ENCODE assay signal across 6 cellular contexts in genomic region chr7:125264174-125264856, GRCh38.
DNase-seq lines count a peak whose midpoint lies in the region; TF ChIP-seq lines count a peak whose summit lies in the region.
"Not testable (repeated sequence)": the region's sequence is repeated elsewhere in the genome, so short reads cannot be mapped to it uniquely, and the experiment has no call there.

No MANE protein-coding gene starts in this region.

- not testable (repeated sequence) for H3T11ph ChIP-seq in H9 (ENCODE audit: low read length)

- peak overlapping the region in 1 of 2 experiments; percentile 76; a peak in 2 of 5 replicates for H3K4me3 Mint-ChIP-seq in H9
- peak overlapping the region; percentile 87 for H3K4me3 Mint-ChIP-seq in endodermal cell

- H3K27ac ChIP-seq in H9 (ENCODE audit: insufficient read length, low read depth, low read length) (peak overlapping the region; percentile 68), HUES64 (ENCODE audit: low read depth, low read length) (peak overlapping the region; percentile 34; the same call in 1 of the 2 replicates)
- H3K27ac ChIP-seq in endodermal cell (ENCODE audit: low read depth, low read length), result not testable (repeated sequence)

- H3K4ac ChIP-seq in H9 (ENCODE audit: low read depth, low read length), result not testable (repeated sequence)

- H3K27ac Mint-ChIP-seq in H9 (peak overlapping the region in 2 of 3 experiments; percentile 5 to 45; a peak in 2 of 7 replicates), endodermal cell (peak overlapping the region; percentile 97)

- not testable (repeated sequence) for H4K5ac ChIP-seq in H9 (ENCODE audit: insufficient read length, low read depth, low read length)

- H3K18ac ChIP-seq in H9 (ENCODE audit: insufficient read length, low read depth, low read length), result not testable (repeated sequence)

- H3K23ac ChIP-seq in H9 (ENCODE audit: insufficient read length, low read depth, low read length), result not testable (repeated sequence)

- H3K4me3 ChIP-seq in HUES64 (ENCODE audit: low read length) (peak overlapping the region; percentile 58), endodermal cell (ENCODE audit: low read length) (peak overlapping the region; percentile 76), iPS-15b (ENCODE audit: low read depth, low read length) (peak overlapping the region; percentile 58)

- not testable (repeated sequence) for H2BK12ac ChIP-seq in H9 (ENCODE audit: insufficient read length, low read depth, low read length)

- H2BK15ac ChIP-seq in H9 (ENCODE audit: low read depth, low read length), result not testable (repeated sequence)

- not testable (repeated sequence) for H4K91ac ChIP-seq in H9 (ENCODE audit: insufficient read length, low read depth, low read length)

- H4K8ac ChIP-seq in H9 (replicated peaks; ENCODE audit: insufficient read length, low read depth, low read length), result not testable (repeated sequence)

- H3K4me1 Mint-ChIP-seq in H9, result peaks cover 4 to 53% of the 10 kb centered on the region in 2 experiments; a peak in 2 of 4 replicates
- peaks cover 45% of the 10 kb centered on the region for H3K4me1 Mint-ChIP-seq in endodermal cell

- H3K27me3 Mint-ChIP-seq in H9 (ENCODE audit: low read depth); endodermal cell (ENCODE audit: insufficient read depth): not testable (repeated sequence)

- not testable (repeated sequence) for H2BK20ac ChIP-seq in H9 (ENCODE audit: low read depth, low read length, poor library complexity, severe bottlenecking)

- H3K23me2 ChIP-seq in H9 (ENCODE audit: insufficient read length, low read depth, low read length, poor library complexity, severe bottlenecking), result not testable (repeated sequence)

- no CpG with 5 or more reads among the region's 13 CpGs for WGBS in H9 (ENCODE audit: extremely low coverage, insufficient read length, low lambda C conversion rate)
- 21% methylated on average over 13 of the region's 13 CpGs for WGBS in HUES64
- WGBS in endodermal cell (ENCODE audit: insufficient coverage in 1 of 2, insufficient read length in 1 of 2), 2 experiments, result 69 to 87% methylated on average over 5 to 13 of the region's 13 CpGs

- H2BK120ac ChIP-seq in H9 (ENCODE audit: low read depth, low read length, poor library complexity, severe bottlenecking), result not testable (repeated sequence)

- DNase-seq in H9, result peak; percentile 80
- peak; percentile 86 for DNase-seq in endodermal cell
- peak; percentile 54 for DNase-seq in iPS-NIHi7 (ENCODE audit: extremely low spot score)

- TF ChIP-seq CTCF in H9 (conservative IDR thresholded peaks at IDR 0.05); endodermal cell (conservative IDR thresholded peaks at IDR 0.05): not testable (repeated sequence)

- not testable (repeated sequence) for H3K79me2 ChIP-seq in H9 (ENCODE audit: insufficient read depth, low read length)

- not testable (repeated sequence) for H3K9me3 ChIP-seq in ES-I3 (ENCODE audit: control insufficient read depth, insufficient read depth, low read length); H9 (ENCODE audit: control insufficient read depth, low read depth, low read length); HUES64 (ENCODE audit: insufficient read depth, low read depth, low read length); endodermal cell (ENCODE audit: control insufficient read depth, low read length); iPS-15b (ENCODE audit: control insufficient read depth, insufficient read depth, low read length)

- H2AFZ ChIP-seq in H9 (ENCODE audit: low read length), result not testable (repeated sequence)

- H3K4me1 ChIP-seq in ES-I3 (ENCODE audit: insufficient read depth, low read length), result peaks cover 25% of the 10 kb centered on the region
- H3K4me1 ChIP-seq in H9 (ENCODE audit: insufficient read depth, low read length); endodermal cell (ENCODE audit: control insufficient read depth, insufficient read depth, low read length); iPS-15b (ENCODE audit: control insufficient read depth, insufficient read depth, low read length): not testable (repeated sequence)
- H3K4me1 ChIP-seq in HUES64 (ENCODE audit: insufficient read depth, low read length), result peaks cover 17% of the 10 kb centered on the region

- H3K56ac ChIP-seq in H9 (ENCODE audit: insufficient read length, low read depth, low read length), result not testable (repeated sequence)

- not testable (repeated sequence) for H3K79me1 ChIP-seq in H9 (ENCODE audit: insufficient read depth, low read depth, low read length, poor library complexity, severe bottlenecking)

- H4K20me1 ChIP-seq in H9 (ENCODE audit: control insufficient read depth, insufficient read depth, insufficient read length), result not testable (repeated sequence)

- H3K36me3 ChIP-seq in ES-I3 (ENCODE audit: insufficient read depth, low read length); HUES64 (ENCODE audit: insufficient read depth, low read length); endodermal cell (ENCODE audit: control insufficient read depth, insufficient read depth, low read length); iPS-15b (ENCODE audit: control insufficient read depth, insufficient read depth, low read length): not testable (repeated sequence)

- peak overlapping the region; percentile 85 for H3K9ac ChIP-seq in ES-I3 (ENCODE audit: low read depth, low read length)
- H3K9ac ChIP-seq in H9 (ENCODE audit: extremely low read depth, insufficient read length, low read length), result not testable (repeated sequence)
- peak overlapping the region; percentile 73 for H3K9ac ChIP-seq in HUES64 (ENCODE audit: low read depth, low read length)
- peak overlapping the region; percentile 60 for H3K9ac ChIP-seq in endodermal cell (ENCODE audit: extremely low read depth, low read length, poor library complexity, severe bottlenecking)
- peak overlapping the region; percentile 77 for H3K9ac ChIP-seq in iPS-15b (ENCODE audit: low read depth, low read length)

- H2BK5ac ChIP-seq in H9 (ENCODE audit: insufficient read length, low read length), result not testable (repeated sequence)

- H3K4me2 ChIP-seq in H9 (ENCODE audit: insufficient read depth, insufficient read length, low read length), result not testable (repeated sequence)

- not testable (repeated sequence) for H3K27me3 ChIP-seq in H9 (ENCODE audit: insufficient read depth, low read length); HUES64 (ENCODE audit: insufficient read depth, low read length); endodermal cell (ENCODE audit: control insufficient read depth, insufficient read depth, low read length, poor library complexity, severe bottlenecking); iPS-15b (ENCODE audit: control insufficient read depth, insufficient read depth, low read length)

- not testable (repeated sequence) for H3K9me3 Mint-ChIP-seq in H9, endodermal cell

- H3K36me3 Mint-ChIP-seq in H9 (ENCODE audit: insufficient read depth in 1 of 3, low read depth in 3 of 3), result peaks cover 0 to 23% (median 0%) of the 10 kb centered on the region in 3 experiments; a peak in 3 of 7 replicates
- H3K36me3 Mint-ChIP-seq in endodermal cell (ENCODE audit: low read depth), result peaks cover 21% of the 10 kb centered on the region

- H2AK5ac ChIP-seq in H9 (ENCODE audit: insufficient read length, low read length), result not testable (repeated sequence)

- not testable (repeated sequence) for H3K14ac ChIP-seq in H9 (ENCODE audit: insufficient read depth, low read length)
